16 cellular contexts compared by ENCODE assay signal in genomic region chr6:111774346-111774703, GRCh38.
DNase-seq lines count a peak whose midpoint lies in the region; ATAC-seq, FAIRE-seq and TF ChIP-seq lines count a peak whose summit lies in the region.
"Had no signal": no experiment of that assay in that cellular context is flagged by ENCODE, and none has a peak within 500 bp of the region (broad histone marks: within the 10 kb centered on the region; RNA-seq: fewer than 3 reads in every experiment).

No MANE protein-coding gene starts in this region.

- no peak for TF ChIP-seq POLR2A in K562 (conservative IDR thresholded peaks at IDR 0.05)

- peaks cover 4% of the 10 kb centered on the region for H3K9me3 Mint-ChIP-seq in activated CD4-positive, alpha-beta memory T cell treated with anti-CD3 and anti-CD28 coated beads for 36 hours
- no peaks in the 10 kb centered on the region for H3K9me3 Mint-ChIP-seq in activated CD4-positive, alpha-beta memory T cell treated with anti-CD3 and anti-CD28 coated beads, Interleukin-2, amount 10 ng/mL, durations not matched to agents 7 days and 5 days
- H3K9me3 Mint-ChIP-seq in GM23338 (no peaks in the 10 kb centered on the region), neural progenitor cell (no peaks in the 10 kb centered on the region), osteocyte (ENCODE audit: unreplicated experiment) (no peaks in the 10 kb centered on the region)

- no peak overlapping the region for H4K8ac ChIP-seq in mesenchymal stem cell (ENCODE audit: low read length)

- no peak overlapping the region for H3K4me3 Mint-ChIP-seq in activated CD4-positive, alpha-beta memory T cell treated with anti-CD3 and anti-CD28 coated beads for 36 hours
- H3K4me3 Mint-ChIP-seq in activated CD4-positive, alpha-beta memory T cell treated with anti-CD3 and anti-CD28 coated beads, Interleukin-2, amount 10 ng/mL, durations not matched to agents 7 days and 5 days = no peak overlapping the region
- H3K4me3 Mint-ChIP-seq in GM23338 (no peak overlapping the region), neural progenitor cell (no peak overlapping the region), osteocyte (ENCODE audit: unreplicated experiment) (no peak overlapping the region)

- H3F3A ChIP-seq in GM23338 (replicated peaks; ENCODE audit: low read depth) = no peaks in the 10 kb centered on the region
- no peaks in the 10 kb centered on the region for H3F3A ChIP-seq in neural progenitor cell (ENCODE audit: low read depth)

- no peak overlapping the region for H3K4ac ChIP-seq in mesenchymal stem cell (ENCODE audit: low read depth in 1 of 2, low read length in 2 of 2)

- H3K4me2 ChIP-seq in GM23338 = no peak overlapping the region
- no peak overlapping the region for H3K4me2 ChIP-seq in K562 (ENCODE audit: insufficient read depth, low read length)
- no peak overlapping the region for H3K4me2 ChIP-seq in neural progenitor cell
- H3K4me2 ChIP-seq in mesenchymal stem cell (ENCODE audit: low read length, poor library complexity, severe bottlenecking) = no peak overlapping the region

- intact Hi-C loops in activated CD4-positive, alpha-beta memory T cell treated with anti-CD3 and anti-CD28 coated beads for 36 hours (cut with micrococcal nuclease) = no loop called here
- intact Hi-C loops in K562 (cut with micrococcal nuclease) = no loop called here

- H2BK12ac ChIP-seq in mesenchymal stem cell (ENCODE audit: low read length in 2 of 2) = no peak overlapping the region

- no peak overlapping the region for H2AK5ac ChIP-seq in mesenchymal stem cell (ENCODE audit: low read length, severe bottlenecking)

- H3K18ac ChIP-seq in mesenchymal stem cell (ENCODE audit: low read depth in 1 of 2, low read length in 2 of 2) = no peak overlapping the region

- no peak for ATAC-seq in GM23338
- ATAC-seq in K562 = peak; percentile 33; the same call in 1 of the 3 replicates

- no TSS peak for BruUV-seq in K562 (replicated peaks; lab: Mats Ljungman, UMichigan)

- no peaks in the 10 kb centered on the region for H3K9me3 ChIP-seq in K562 (replicated peaks; ENCODE audit: control insufficient read depth, insufficient read depth, low read depth, low read length)
- H3K9me3 ChIP-seq in neural progenitor cell (ENCODE audit: low read depth) = no peaks in the 10 kb centered on the region
- H3K9me3 ChIP-seq in mesenchymal stem cell (ENCODE audit: control insufficient read depth, low read length) = no peaks in the 10 kb centered on the region
- H3K9me3 ChIP-seq: transverse colon had no signal

- H3K27ac ChIP-seq in GM23338 (ENCODE audit: low read depth) (0 out of 2 replicates have a peak overlapping the region, but pooled peaks have one; percentile 68), K562 (ENCODE audit: extremely low read depth, low read depth, low read length) (no peak overlapping the region), neural progenitor cell (no peak overlapping the region), mesenchymal stem cell (ENCODE audit: low read length, poor library complexity, severe bottlenecking) (no peak overlapping the region)

- no peaks in the 10 kb centered on the region for H3K36me3 ChIP-seq in GM23338 (ENCODE audit: insufficient read depth)
- H3K36me3 ChIP-seq in K562 (ENCODE audit: control insufficient read depth, insufficient read depth, low read length) = no peaks in the 10 kb centered on the region; the same call in 2 of the 3 replicates
- no peaks in the 10 kb centered on the region for H3K36me3 ChIP-seq in neural progenitor cell
- H3K36me3 ChIP-seq in mesenchymal stem cell (ENCODE audit: control insufficient read depth in 1 of 2, insufficient read depth in 2 of 2, low read depth in 1 of 2, low read length in 2 of 2) = peaks cover 6 to 47% of the 10 kb centered on the region in 2 experiments
- H3K36me3 ChIP-seq: transverse colon had no signal

- TF ChIP-seq CTCF in GM23338 (conservative IDR thresholded peaks at IDR 0.05; ENCODE audit: low read depth in 2 of 2) (no peak), K562 (IDR thresholded peaks at IDR 0.05 in 2 of 3, conservative IDR thresholded peaks at IDR 0.05 in 1 of 3; ENCODE audit: insufficient read depth in 2 of 3, low read depth in 1 of 3, low read length in 3 of 3) (no peak), neural progenitor cell (IDR thresholded peaks at IDR 0.05) (no peak), osteocyte (IDR thresholded peaks at IDR 0.05) (no peak)

- no peak overlapping the region for H2BK120ac ChIP-seq in mesenchymal stem cell (ENCODE audit: low read depth, low read length)

- H3K4me1 ChIP-seq in GM23338 (ENCODE audit: insufficient read depth) (peaks cover 29% of the 10 kb centered on the region), K562 (replicated peaks in 1 of 2; ENCODE audit: control insufficient read depth in 2 of 2, insufficient read depth in 2 of 2, low read length in 2 of 2) (peaks cover 0 to 3% of the 10 kb centered on the region in 2 experiments; a peak in 1 of 5 replicates), neural progenitor cell (peaks cover 18% of the 10 kb centered on the region), mesenchymal stem cell (ENCODE audit: control insufficient read depth, insufficient read depth, low read depth, low read length) (peaks cover 1% of the 10 kb centered on the region)

- POLR2A ChIA-PET in activated CD4-positive, alpha-beta memory T cell treated with anti-CD3 and anti-CD28 coated beads for 36 hours (lab: Charles Lee) = interaction anchor here (1.2 kb wide), 1 partner anchor 8 kb away, joined by 3 read pairs; no protein-coding TSS in a partner anchor
- POLR2A ChIA-PET in activated CD4-positive, alpha-beta memory T cell treated with anti-CD3 and anti-CD28 coated beads, Interleukin-2, amount 10 ng/mL, durations not matched to agents 7 days and 5 days (lab: Charles Lee) = interaction anchor here (1.1 to 9.6 kb wide), 3 partner anchors 13 to 17 kb away, joined by 4 to 92 read pairs (median 5); no protein-coding TSS in a partner anchor
- POLR2A ChIA-PET in K562 (lab: Yijun Ruan, JAX) = interaction anchor here (0.8 kb wide), 1 partner anchor 31 kb away, joined by 4 read pairs; no protein-coding TSS in a partner anchor

- H3K27ac Mint-ChIP-seq in activated CD4-positive, alpha-beta memory T cell treated with anti-CD3 and anti-CD28 coated beads for 36 hours = peak overlapping the region; percentile 72
- H3K27ac Mint-ChIP-seq in activated CD4-positive, alpha-beta memory T cell treated with anti-CD3 and anti-CD28 coated beads, Interleukin-2, amount 10 ng/mL, durations not matched to agents 7 days and 5 days = no peak overlapping the region
- H3K27ac Mint-ChIP-seq in GM23338 (no peak overlapping the region), neural progenitor cell (peak overlapping the region; percentile 58), osteocyte (ENCODE audit: unreplicated experiment) (no peak overlapping the region)

- WGBS in K562 (ENCODE audit: insufficient coverage, low coverage, missing lambda C conversion rate) = 0% methylated on average over 1 of the region's 1 CpG
- 100% methylated on average over 1 of the region's 1 CpG for WGBS in mesenchymal stem cell

- H3K79me2 ChIP-seq in GM23338 (replicated peaks; ENCODE audit: insufficient read depth) = peaks cover 13% of the 10 kb centered on the region
- H3K79me2 ChIP-seq in K562 (ENCODE audit: control insufficient read depth, insufficient read depth, low read length) = no peaks in the 10 kb centered on the region
- no peaks in the 10 kb centered on the region for H3K79me2 ChIP-seq in neural progenitor cell (ENCODE audit: low read depth)

- H3K27me3 Mint-ChIP-seq in activated CD4-positive, alpha-beta memory T cell treated with anti-CD3 and anti-CD28 coated beads for 36 hours = no peaks in the 10 kb centered on the region
- H3K27me3 Mint-ChIP-seq in activated CD4-positive, alpha-beta memory T cell treated with anti-CD3 and anti-CD28 coated beads, Interleukin-2, amount 10 ng/mL, durations not matched to agents 7 days and 5 days = no peaks in the 10 kb centered on the region
- peaks cover 4% of the 10 kb centered on the region for H3K27me3 Mint-ChIP-seq in GM23338 (ENCODE audit: insufficient read depth, low read depth, poor library complexity)
- H3K27me3 Mint-ChIP-seq in neural progenitor cell (ENCODE audit: insufficient read depth, low read depth) = no peaks in the 10 kb centered on the region
- H3K27me3 Mint-ChIP-seq in osteocyte (ENCODE audit: unreplicated experiment) = no peaks in the 10 kb centered on the region

- H3K9ac ChIP-seq in K562 (ENCODE audit: insufficient read depth in 1 of 2, low read depth in 2 of 2, low read length in 2 of 2) = no peak overlapping the region
- no peak overlapping the region for H3K9ac ChIP-seq in neural progenitor cell
- no peak overlapping the region for H3K9ac ChIP-seq in mesenchymal stem cell (ENCODE audit: low read length)

- no peak for FAIRE-seq in K562 (lab: Jason Lieb, UNC)
- FAIRE-seq: HTR-8/SVneo had no signal

- no peak overlapping the region for H4K91ac ChIP-seq in mesenchymal stem cell (ENCODE audit: low read length)

- H3K4me3 ChIP-seq in GM23338 (no peak overlapping the region), K562 (no peak overlapping the region), neural progenitor cell (no peak overlapping the region), mesenchymal stem cell (ENCODE audit: insufficient read depth in 1 of 2, low read depth in 1 of 2, low read length in 2 of 2) (no peak overlapping the region)
- H3K4me3 ChIP-seq: transverse colon had no signal

- CTCF ChIA-PET in activated CD4-positive, alpha-beta memory T cell treated with anti-CD3 and anti-CD28 coated beads for 36 hours (lab: Charles Lee) = interaction anchor here (0.6 kb wide), 1 partner anchor 240 kb away, joined by 3 read pairs; no protein-coding TSS in a partner anchor
- CTCF ChIA-PET in activated CD4-positive, alpha-beta memory T cell treated with anti-CD3 and anti-CD28 coated beads, Interleukin-2, amount 10 ng/mL, durations not matched to agents 7 days and 5 days (lab: Charles Lee) = interaction anchor here (6.4 kb wide), 1 partner anchor 13 kb away, joined by 52 read pairs; no protein-coding TSS in a partner anchor
- CTCF ChIA-PET in K562 (lab: Yijun Ruan, JAX; ENCODE audit: low intra/inter-chr PET ratio) = no interaction called here

- peaks cover 11% of the 10 kb centered on the region for H3K79me1 ChIP-seq in mesenchymal stem cell (replicated peaks; ENCODE audit: low read length, poor library complexity, severe bottlenecking)

- no peak for DNase-seq in activated CD4-positive, alpha-beta memory T cell treated with anti-CD3 and anti-CD28 coated beads for 36 hours
- DNase-seq in activated CD4-positive, alpha-beta memory T cell treated with anti-CD3 and anti-CD28 coated beads, Interleukin-2, amount 10 ng/mL, durations not matched to agents 7 days and 5 days = no peak
- no peak for DNase-seq in GM23338 (ENCODE audit: low spot score)
- no peak for DNase-seq in K562 (ENCODE audit: extremely low read depth in 1 of 4, low spot score in 3 of 4)
- no peak for DNase-seq in neural progenitor cell (ENCODE audit: low spot score)
- DNase-seq in osteocyte (ENCODE audit: extremely low spot score, unreplicated experiment) = no peak
- no peak for DNase-seq in ureter (ENCODE audit: low spot score)
- no peak for DNase-seq in mesenchymal stem cell
- DNase-seq: activated naive CD4-positive, alpha-beta T cell treated with Interleukin-2 at 50 U/mL for 16 hours; DMS79; mammary epithelial cell; MV-4-11; NCI-H2171 treated with DMSO at 0.1 percent for 48 hours; stimulated activated CD4-positive, alpha-beta T cell treated with anti-CD3 and anti-CD28 coated beads, Interleukin-12 subunit alpha, Interleukin-12 subunit beta, amount 100 ng/mL, for 4 hours; transverse colon had no signal

- no peak for TF ChIP-seq EP300 in K562 (IDR thresholded peaks at IDR 0.05; ENCODE audit: low read length)

- H3K23ac ChIP-seq in mesenchymal stem cell (ENCODE audit: low read length in 2 of 2) = no peak overlapping the region

- no peaks in the 10 kb centered on the region for H3K9me1 ChIP-seq in K562 (ENCODE audit: control insufficient read depth, insufficient read depth, low read length)

- no peak for TF ChIP-seq RAD21 in K562 (CRISPR knock-in tag; conservative IDR thresholded peaks at IDR 0.05 in 1 of 2, IDR thresholded peaks at IDR 0.05 in 1 of 2)

- in situ Hi-C loops in K562 (cut with MboI) = no loop called here

- H3K27me3 ChIP-seq in GM23338 (ENCODE audit: insufficient read depth) = no peaks in the 10 kb centered on the region
- peaks cover 0 to 2% of the 10 kb centered on the region in 2 experiments; a peak in 1 of 5 replicates for H3K27me3 ChIP-seq in K562 (ENCODE audit: control insufficient read depth in 2 of 2, insufficient read depth in 2 of 2, low read length in 2 of 2)
- H3K27me3 ChIP-seq in neural progenitor cell = no peaks in the 10 kb centered on the region
- no peaks in the 10 kb centered on the region for H3K27me3 ChIP-seq in mesenchymal stem cell (ENCODE audit: control insufficient read depth in 1 of 2, insufficient read depth in 1 of 2, low read length in 2 of 2)
- H3K27me3 ChIP-seq: transverse colon had no signal

- no peak overlapping the region for H2BK15ac ChIP-seq in mesenchymal stem cell (ENCODE audit: low read depth, poor library complexity, severe bottlenecking)

- H2AFZ ChIP-seq in GM23338 (no peak overlapping the region), K562 (ENCODE audit: low read depth, low read length) (no peak overlapping the region), neural progenitor cell (replicated peaks) (no peak overlapping the region), mesenchymal stem cell (ENCODE audit: low read depth, low read length) (no peak overlapping the region)

- H3K36me3 Mint-ChIP-seq in activated CD4-positive, alpha-beta memory T cell treated with anti-CD3 and anti-CD28 coated beads for 36 hours = peaks cover 49% of the 10 kb centered on the region
- H3K36me3 Mint-ChIP-seq in activated CD4-positive, alpha-beta memory T cell treated with anti-CD3 and anti-CD28 coated beads, Interleukin-2, amount 10 ng/mL, durations not matched to agents 7 days and 5 days (ENCODE audit: low read depth) = peaks cover 47% of the 10 kb centered on the region
- H3K36me3 Mint-ChIP-seq in GM23338 (ENCODE audit: low read depth) = peaks cover 6% of the 10 kb centered on the region; the same call in 1 of the 3 replicates
- H3K36me3 Mint-ChIP-seq in neural progenitor cell = peaks cover 23% of the 10 kb centered on the region
- H3K36me3 Mint-ChIP-seq in osteocyte (ENCODE audit: unreplicated experiment) = peaks cover 10% of the 10 kb centered on the region

- H3K4me1 Mint-ChIP-seq in activated CD4-positive, alpha-beta memory T cell treated with anti-CD3 and anti-CD28 coated beads for 36 hours (ENCODE audit: low read depth) = peaks cover 90% of the 10 kb centered on the region
- H3K4me1 Mint-ChIP-seq in activated CD4-positive, alpha-beta memory T cell treated with anti-CD3 and anti-CD28 coated beads, Interleukin-2, amount 10 ng/mL, durations not matched to agents 7 days and 5 days = peaks cover 87% of the 10 kb centered on the region
- H3K4me1 Mint-ChIP-seq in GM23338 (peaks cover 39% of the 10 kb centered on the region), neural progenitor cell (peaks cover 43% of the 10 kb centered on the region), osteocyte (ENCODE audit: unreplicated experiment) (peaks cover 34% of the 10 kb centered on the region)

- H4K20me1 ChIP-seq in GM23338 (replicated peaks; ENCODE audit: insufficient read depth) = no peaks in the 10 kb centered on the region
- H4K20me1 ChIP-seq in K562 (replicated peaks; ENCODE audit: control insufficient read depth, insufficient read depth, low read length) = no peaks in the 10 kb centered on the region
- H4K20me1 ChIP-seq in neural progenitor cell (ENCODE audit: low read depth) = peaks cover 11% of the 10 kb centered on the region

- no peak overlapping the region for H2BK5ac ChIP-seq in mesenchymal stem cell (ENCODE audit: low read depth, low read length, poor library complexity, severe bottlenecking)

- peak overlapping the region in 1 of 2 experiments; percentile 12 for H3K14ac ChIP-seq in mesenchymal stem cell (ENCODE audit: low read length in 2 of 2)

- H3K9me2 ChIP-seq in GM23338 (ENCODE audit: insufficient read depth) = no peaks in the 10 kb centered on the region

Comparison
In these comparisons a context has a peak if more than half of its experiments do, and no peak if none do; other contexts are left out.
1. H3K27ac Mint-ChIP-seq: peak in activated CD4-positive, alpha-beta memory T cell treated with anti-CD3 and anti-CD28 coated beads for 36 hours (single experiment) and neural progenitor cell (single experiment); none in activated CD4-positive, alpha-beta memory T cell treated with anti-CD3 and anti-CD28 coated beads, Interleukin-2, amount 10 ng/mL, durations not matched to agents 7 days and 5 days (single experiment), GM23338 (single experiment) and osteocyte (single experiment).